ENCODE assay signal across 8 cellular contexts in the genomic region with DNA sequence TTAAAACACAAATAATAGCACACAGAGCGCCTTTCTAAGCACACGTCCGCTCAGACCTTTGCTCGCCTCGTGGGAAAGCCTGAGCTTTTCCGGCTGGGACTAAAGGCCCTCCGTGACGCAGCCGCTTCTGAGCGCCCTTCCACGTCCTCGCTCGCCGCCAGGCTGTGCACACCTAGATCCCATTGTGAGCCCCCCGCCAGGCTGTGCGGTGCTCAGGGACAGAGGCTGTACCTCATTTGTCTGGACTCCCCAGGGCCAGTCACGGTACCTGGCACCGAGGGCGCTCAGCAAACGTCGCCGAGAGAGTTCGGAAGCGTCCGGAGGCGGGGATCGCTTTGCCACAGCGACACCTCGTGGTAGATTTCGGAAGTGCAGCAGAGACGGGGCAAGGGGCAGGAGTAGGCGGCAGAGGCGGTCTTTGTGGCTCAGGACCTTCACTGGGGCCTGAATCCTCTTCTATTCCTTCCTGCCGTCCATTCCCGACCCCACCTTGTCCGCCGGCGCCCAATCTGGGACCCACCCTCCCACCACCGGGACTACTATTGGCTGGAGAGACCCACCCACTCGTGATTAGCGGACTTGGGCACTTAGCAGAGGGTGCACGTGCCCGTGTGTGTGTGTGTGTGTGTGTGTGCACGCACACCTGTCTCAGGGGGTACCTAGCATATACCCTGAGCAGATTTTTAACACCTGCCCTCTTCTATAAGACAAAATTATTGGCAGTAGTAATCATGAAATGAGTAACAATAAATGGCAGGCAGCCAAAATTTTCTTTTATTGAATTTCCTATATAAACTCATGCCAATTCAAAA.
A peak's percentile ranks its signal among the peaks of the same experiment; 100 is the strongest.
DNase-seq lines count a peak whose midpoint lies in the region; ATAC-seq lines count a peak whose summit lies in the region.

No MANE protein-coding gene starts in this region.

- H3K18ac ChIP-seq in mesendoderm (ENCODE audit: low read length) = no peak overlapping the region

- peak overlapping the region; percentile 79 for H3K4me2 ChIP-seq in mesendoderm (ENCODE audit: low read length)

- peak overlapping the region; percentile 65 for H3K9ac ChIP-seq in mesendoderm (ENCODE audit: low read length)

- H2AK5ac ChIP-seq in mesendoderm (ENCODE audit: low read length) = no peak overlapping the region

- no peaks in the 10 kb centered on the region for H3K36me3 Mint-ChIP-seq in activated CD8-positive, alpha-beta T cell treated with anti-CD3 and anti-CD28 coated beads, Interleukin-2, amount 10 ng/mL, durations not matched to agents 7 days and 5 days (ENCODE audit: low read depth)

- H3K23ac ChIP-seq in mesendoderm (ENCODE audit: low read length) = no peak overlapping the region

- H3K27ac Mint-ChIP-seq in activated CD8-positive, alpha-beta T cell treated with anti-CD3 and anti-CD28 coated beads, Interleukin-2, amount 10 ng/mL, durations not matched to agents 7 days and 5 days = no peak overlapping the region

- no peak overlapping the region for H4K8ac ChIP-seq in mesendoderm (ENCODE audit: low read depth, low read length)

- H3K4me3 Mint-ChIP-seq in activated CD8-positive, alpha-beta T cell treated with anti-CD3 and anti-CD28 coated beads, Interleukin-2, amount 10 ng/mL, durations not matched to agents 7 days and 5 days = peak overlapping the region; percentile 69

- no peak overlapping the region for H3K27ac ChIP-seq in mesendoderm (ENCODE audit: low read depth, low read length)

- no peak overlapping the region for H4K5ac ChIP-seq in mesendoderm (ENCODE audit: low read length)

- no peaks in the 10 kb centered on the region for H3K79me2 ChIP-seq in mesendoderm (ENCODE audit: control insufficient read depth, insufficient read depth, low read length)

- no peak overlapping the region for H2BK120ac ChIP-seq in mesendoderm (ENCODE audit: low read depth, low read length)

- H3K4me1 ChIP-seq in mesendoderm (ENCODE audit: control insufficient read depth, low read depth, low read length) = no peaks in the 10 kb centered on the region

- peaks cover 21% of the 10 kb centered on the region for H3K27me3 Mint-ChIP-seq in activated CD8-positive, alpha-beta T cell treated with anti-CD3 and anti-CD28 coated beads, Interleukin-2, amount 10 ng/mL, durations not matched to agents 7 days and 5 days (ENCODE audit: low read depth)

- no peaks in the 10 kb centered on the region for H3K27me3 ChIP-seq in mesendoderm (ENCODE audit: insufficient read depth, low read length, poor library complexity)

- ATAC-seq in GM19043 (IDR thresholded peaks at IDR 0.05; ENCODE audit: low read depth, unreplicated experiment) (peak; percentile 96), HG03457 (IDR thresholded peaks at IDR 0.05; ENCODE audit: unreplicated experiment) (peak; percentile 63)
- ATAC-seq in activated CD8-positive, alpha-beta T cell treated with anti-CD3 and anti-CD28 coated beads, Interleukin-2, amount 10 ng/mL, durations not matched to agents 7 days and 5 days = peak; percentile 96

- no peak overlapping the region for H3K4me3 ChIP-seq in mesendoderm (ENCODE audit: low read length)

- no peaks in the 10 kb centered on the region for H3K79me1 ChIP-seq in mesendoderm (ENCODE audit: low read length)

- CTCF ChIA-PET in activated CD8-positive, alpha-beta T cell treated with anti-CD3 and anti-CD28 coated beads, Interleukin-2, amount 10 ng/mL, durations not matched to agents 7 days and 5 days (lab: Charles Lee) = interaction anchor here (0.6 to 5.6 kb wide), 20 partner anchors 10 to 301 kb away, joined by 3 to 128 read pairs (median 4); no protein-coding TSS in a partner anchor

- no peaks in the 10 kb centered on the region for H3K9me3 Mint-ChIP-seq in activated CD8-positive, alpha-beta T cell treated with anti-CD3 and anti-CD28 coated beads, Interleukin-2, amount 10 ng/mL, durations not matched to agents 7 days and 5 days (ENCODE audit: insufficient read depth)

- no peak overlapping the region for H2BK5ac ChIP-seq in mesendoderm (ENCODE audit: low read length)

- H2BK15ac ChIP-seq in mesendoderm (replicated peaks; ENCODE audit: low read depth) = no peak overlapping the region

- DNase-seq in Ammon's horn (ENCODE audit: low spot score) (peak; percentile 86), NCI-H774 (lab: John Stamatoyannopoulos, UW) (peak; percentile 75), mesendoderm (peak; percentile 80)
- DNase-seq in activated CD8-positive, alpha-beta T cell treated with anti-CD3 and anti-CD28 coated beads, Interleukin-2, amount 10 ng/mL, durations not matched to agents 7 days and 5 days = peak; percentile 90
- DNase-seq in effector CD8-positive, alpha-beta T cell (lab: John Stamatoyannopoulos, UW) = peak; percentile 79
- peak; percentile 85 for DNase-seq in stimulated activated CD8-positive, alpha-beta memory T cell treated with anti-CD3 and anti-CD28 coated beads, Interleukin-12 subunit alpha, Interleukin-12 subunit beta, amount 100 ng/mL, for 1 hour (ENCODE audit: low read depth)

- POLR2A ChIA-PET in activated CD8-positive, alpha-beta T cell treated with anti-CD3 and anti-CD28 coated beads, Interleukin-2, amount 10 ng/mL, durations not matched to agents 7 days and 5 days (lab: Charles Lee) = interaction anchor here (0.5 kb wide), 1 partner anchor 21 kb away, joined by 3 read pairs; no protein-coding TSS in a partner anchor

- WGBS in mesendoderm (ENCODE audit: extremely low coverage, insufficient coverage, low lambda C conversion rate) = no CpG with 5 or more reads among the region's 44 CpGs

- no peaks in the 10 kb centered on the region for H3K36me3 ChIP-seq in mesendoderm (ENCODE audit: control insufficient read depth, insufficient read depth, low read length)

- H3K4ac ChIP-seq in mesendoderm (ENCODE audit: low read depth, low read length) = no peak overlapping the region

- H3K56ac ChIP-seq in mesendoderm (ENCODE audit: low read length) = peak overlapping the region; percentile 83

- peaks cover 5% of the 10 kb centered on the region for H3K4me1 Mint-ChIP-seq in activated CD8-positive, alpha-beta T cell treated with anti-CD3 and anti-CD28 coated beads, Interleukin-2, amount 10 ng/mL, durations not matched to agents 7 days and 5 days (ENCODE audit: low read depth)
